In genomic region chr6:29886686-29887085, GRCh38 we compare ENCODE assay signal across 10 cellular contexts. TPM values are rescaled to one million over a fixed set of nuclear protein-coding genes. Genes with fewer than 3 reads are reported as not detected.
DNase-seq lines count a peak whose midpoint lies in the region; ATAC-seq and TF ChIP-seq lines count a peak whose summit lies in the region.
"Had no signal": no experiment of that assay in that cellular context is flagged by ENCODE, and none has a peak within 500 bp of the region (broad histone marks: within the 10 kb centered on the region; RNA-seq: fewer than 3 reads in every experiment).

No MANE protein-coding gene starts in this region.

- TF ChIP-seq EP300 in SK-N-SH (IDR thresholded peaks at IDR 0.05; ENCODE audit: borderline replicate concordance in 1 of 2, low read depth in 1 of 2, low read length in 1 of 2), result no peak

- H3K27ac Mint-ChIP-seq in activated naive CD4-positive, alpha-beta T cell treated with anti-CD3 and anti-CD28 coated beads, Interleukin-2, amount 10 ng/mL, durations not matched to agents 7 days and 5 days, result peak overlapping the region; percentile 90
- H3K27ac Mint-ChIP-seq in activated naive CD4-positive, alpha-beta T cell treated with anti-CD3 and anti-CD28 coated beads, Interleukin-2, amount 50 U/mL, for 72 hours, result peak overlapping the region in 1 of 2 donors; percentile 88
- H3K27ac Mint-ChIP-seq in activated CD4-positive, alpha-beta memory T cell treated with anti-CD3 and anti-CD28 coated beads for 36 hours, result no peak overlapping the region
- peak overlapping the region in 1 of 2 donors; percentile 96 for H3K27ac Mint-ChIP-seq in stimulated activated naive CD8-positive, alpha-beta T cell treated with anti-CD3 and anti-CD28 coated beads, Interleukin-15, amount 100 ng/mL, for 72 hours

- H3K27me3 ChIP-seq in SK-N-SH (ENCODE audit: insufficient read depth), result no peaks in the 10 kb centered on the region

- peaks cover 29% of the 10 kb centered on the region for H3K4me1 Mint-ChIP-seq in activated naive CD4-positive, alpha-beta T cell treated with anti-CD3 and anti-CD28 coated beads, Interleukin-2, amount 10 ng/mL, durations not matched to agents 7 days and 5 days
- peaks cover 13% of the 10 kb centered on the region for H3K4me1 Mint-ChIP-seq in activated CD4-positive, alpha-beta memory T cell treated with anti-CD3 and anti-CD28 coated beads for 36 hours (ENCODE audit: low read depth)
- peaks cover 19% of the 10 kb centered on the region for H3K4me1 Mint-ChIP-seq in stimulated activated naive CD8-positive, alpha-beta T cell treated with anti-CD3 and anti-CD28 coated beads, Interleukin-15, amount 100 ng/mL, for 72 hours

- no peak overlapping the region for H3K9ac ChIP-seq in SK-N-SH

- peaks cover 17% of the 10 kb centered on the region for H3K36me3 Mint-ChIP-seq in activated naive CD4-positive, alpha-beta T cell treated with anti-CD3 and anti-CD28 coated beads, Interleukin-2, amount 10 ng/mL, durations not matched to agents 7 days and 5 days
- H3K36me3 Mint-ChIP-seq in activated naive CD4-positive, alpha-beta T cell treated with anti-CD3 and anti-CD28 coated beads, Interleukin-2, amount 50 U/mL, for 72 hours, result peaks cover 5 to 24% of the 10 kb centered on the region in 2 donors
- H3K36me3 Mint-ChIP-seq in activated CD4-positive, alpha-beta memory T cell treated with anti-CD3 and anti-CD28 coated beads for 36 hours, result peaks cover 9% of the 10 kb centered on the region

- H3K27me3 Mint-ChIP-seq in activated naive CD4-positive, alpha-beta T cell treated with anti-CD3 and anti-CD28 coated beads, Interleukin-2, amount 10 ng/mL, durations not matched to agents 7 days and 5 days, result peaks cover 55% of the 10 kb centered on the region
- no peaks in the 10 kb centered on the region for H3K27me3 Mint-ChIP-seq in activated CD4-positive, alpha-beta memory T cell treated with anti-CD3 and anti-CD28 coated beads for 36 hours
- H3K27me3 Mint-ChIP-seq in stimulated activated naive CD8-positive, alpha-beta T cell treated with anti-CD3 and anti-CD28 coated beads, Interleukin-15, amount 100 ng/mL, for 72 hours, result no peaks in the 10 kb centered on the region

- no peaks in the 10 kb centered on the region; a peak in 1 of 4 replicates for H3K4me1 ChIP-seq in SK-N-SH (ENCODE audit: control insufficient read depth in 1 of 2, insufficient read depth in 2 of 2, low read depth in 1 of 2, low read length in 1 of 2)

- POLR2A ChIA-PET in activated CD4-positive, alpha-beta memory T cell treated with anti-CD3 and anti-CD28 coated beads for 36 hours (lab: Charles Lee), result no interaction called here
- POLR2A ChIA-PET in SK-N-SH (lab: Yijun Ruan, JAX), result no interaction called here

- H3F3A ChIP-seq in SK-N-SH (replicated peaks; ENCODE audit: insufficient read depth), result no peaks in the 10 kb centered on the region

- CTCF ChIA-PET in activated naive CD4-positive, alpha-beta T cell treated with anti-CD3 and anti-CD28 coated beads, Interleukin-2, amount 10 ng/mL, durations not matched to agents 7 days and 5 days (lab: Charles Lee), result no interaction called here
- CTCF ChIA-PET in activated CD4-positive, alpha-beta memory T cell treated with anti-CD3 and anti-CD28 coated beads for 36 hours (lab: Charles Lee), result no interaction called here
- CTCF ChIA-PET in SK-N-SH (lab: Yijun Ruan, JAX), result no interaction called here

- no peaks in the 10 kb centered on the region for H3K79me2 ChIP-seq in SK-N-SH (ENCODE audit: insufficient read depth)

- no peaks in the 10 kb centered on the region for H3K9me2 ChIP-seq in SK-N-SH

- H3K9me3 Mint-ChIP-seq in activated naive CD4-positive, alpha-beta T cell treated with anti-CD3 and anti-CD28 coated beads, Interleukin-2, amount 10 ng/mL, durations not matched to agents 7 days and 5 days, result peaks cover 9% of the 10 kb centered on the region
- peaks cover 0 to 9% of the 10 kb centered on the region in 2 donors for H3K9me3 Mint-ChIP-seq in activated naive CD4-positive, alpha-beta T cell treated with anti-CD3 and anti-CD28 coated beads, Interleukin-2, amount 50 U/mL, for 72 hours
- peaks cover 6% of the 10 kb centered on the region for H3K9me3 Mint-ChIP-seq in activated CD4-positive, alpha-beta memory T cell treated with anti-CD3 and anti-CD28 coated beads for 36 hours
- peaks cover 0 to 11% of the 10 kb centered on the region in 2 donors for H3K9me3 Mint-ChIP-seq in stimulated activated naive CD8-positive, alpha-beta T cell treated with anti-CD3 and anti-CD28 coated beads, Interleukin-15, amount 100 ng/mL, for 72 hours

- no peaks in the 10 kb centered on the region for H3K9me3 ChIP-seq in SK-N-SH

- no peak overlapping the region for H3K27ac ChIP-seq in SK-N-SH (ENCODE audit: low read depth in 2 of 2, low read length in 1 of 2)

- 43% methylated on average over 5 of the region's 5 CpGs for WGBS in SK-N-SH (ENCODE audit: low lambda C conversion rate)

- TF ChIP-seq RAD21 in SK-N-SH (IDR thresholded peaks at IDR 0.05; ENCODE audit: low read length), result no peak

- H3K4me2 ChIP-seq in SK-N-SH, result no peak overlapping the region

- no peaks in the 10 kb centered on the region for H4K20me1 ChIP-seq in SK-N-SH (ENCODE audit: insufficient read depth)

- no peak for DNase-seq in activated naive CD4-positive, alpha-beta T cell treated with anti-CD3 and anti-CD28 coated beads, Interleukin-2, amount 10 ng/mL, durations not matched to agents 7 days and 5 days
- no peak for DNase-seq in activated naive CD4-positive, alpha-beta T cell treated with anti-CD3 and anti-CD28 coated beads, Interleukin-2, amount 50 U/mL, for 72 hours (ENCODE audit: low spot score in 2 of 2)
- no peak for DNase-seq in activated CD4-positive, alpha-beta memory T cell treated with anti-CD3 and anti-CD28 coated beads for 36 hours
- peak; percentile 25 for DNase-seq in kidney tubule cell (ENCODE audit: low spot score)
- no peak for DNase-seq in stimulated activated naive CD8-positive, alpha-beta T cell treated with anti-CD3 and anti-CD28 coated beads, Interleukin-15, amount 100 ng/mL, for 72 hours
- no peak for DNase-seq in SK-N-SH
- no peak for DNase-seq in stimulated activated CD4-positive, alpha-beta T cell treated with anti-CD3 and anti-CD28 coated beads, Interleukin-4, amount 100 ng/mL, for 4 hours
- DNase-seq: NCI-H510A had no signal

- no peak overlapping the region for H3K4me3 ChIP-seq in SK-N-SH (ENCODE audit: low read depth in 2 of 2, low read length in 1 of 2)

- no peak for TF ChIP-seq CTCF in SK-N-SH (IDR thresholded peaks at IDR 0.05)

- H3K36me3 ChIP-seq in SK-N-SH (replicated peaks in 1 of 2; ENCODE audit: control insufficient read depth in 1 of 2, insufficient read depth in 2 of 2, low read length in 1 of 2), result no peaks in the 10 kb centered on the region

- no peak overlapping the region for H2AFZ ChIP-seq in SK-N-SH (ENCODE audit: low read depth)

- H3K4me3 Mint-ChIP-seq in activated naive CD4-positive, alpha-beta T cell treated with anti-CD3 and anti-CD28 coated beads, Interleukin-2, amount 10 ng/mL, durations not matched to agents 7 days and 5 days, result peak overlapping the region; percentile 83
- H3K4me3 Mint-ChIP-seq in activated CD4-positive, alpha-beta memory T cell treated with anti-CD3 and anti-CD28 coated beads for 36 hours, result peak overlapping the region; percentile 81
- H3K4me3 Mint-ChIP-seq in stimulated activated naive CD8-positive, alpha-beta T cell treated with anti-CD3 and anti-CD28 coated beads, Interleukin-15, amount 100 ng/mL, for 72 hours, result peak overlapping the region; percentile 9 to 91

- no peak for ATAC-seq in activated naive CD4-positive, alpha-beta T cell treated with anti-CD3 and anti-CD28 coated beads, Interleukin-2, amount 50 U/mL, for 72 hours
- no peak for ATAC-seq in stimulated activated naive CD8-positive, alpha-beta T cell treated with anti-CD3 and anti-CD28 coated beads, Interleukin-15, amount 100 ng/mL, for 72 hours
- no peak for ATAC-seq in HG03025 (IDR thresholded peaks at IDR 0.05; ENCODE audit: low FRiP score, unreplicated experiment)

- intact Hi-C loops in activated CD4-positive, alpha-beta memory T cell treated with anti-CD3 and anti-CD28 coated beads for 36 hours (cut with micrococcal nuclease), result loop anchor here (1.0 kb wide), 1 partner anchor 55 kb away; no protein-coding TSS in a partner anchor

TF ChIP-seq in SK-N-SH, 30 proteins besides CTCF, POLR2A, EP300 and RAD21 (continues in another document):
- TF ChIP-seq POLR2AphosphoS5 (IDR thresholded peaks at IDR 0.05; ENCODE audit: low read depth, low read length) (no peak), PBX3 (IDR thresholded peaks at IDR 0.05) (no peak), TCF12 (IDR thresholded peaks at IDR 0.05) (no peak), GABPA (IDR thresholded peaks at IDR 0.05; ENCODE audit: low read depth) (no peak), NFIC (IDR thresholded peaks at IDR 0.05; ENCODE audit: borderline replicate concordance) (no peak), TEAD4 (IDR thresholded peaks at IDR 0.05; ENCODE audit: borderline replicate concordance, insufficient read depth) (no peak), FOXJ3 (CRISPR knock-in tag; IDR thresholded peaks at IDR 0.05) (no peak), SIN3A (IDR thresholded peaks at IDR 0.05; ENCODE audit: borderline replicate concordance, low read depth, low read length) (no peak), FOXM1 (IDR thresholded peaks at IDR 0.05; ENCODE audit: low read depth) (no peak)

RNA-seq across cellular contexts. Expression of gene HLA-A, which starts 55.6 kb away (rescaled TPM):
- total RNA-seq in activated naive CD4-positive, alpha-beta T cell treated with anti-CD3 and anti-CD28 coated beads, Interleukin-2, amount 50 U/mL, for 72 hours, result 1,000 to 10,000 TPM; 1,088 to 2,034 TPM
- 1,000 to 10,000 TPM; 1,413 to 1,470 TPM for total RNA-seq in activated CD4-positive, alpha-beta memory T cell treated with anti-CD3 and anti-CD28 coated beads for 36 hours
- 250 and 312 TPM in 2 replicates for polyA plus RNA-seq in SK-N-SH (2012; rRNA removed)
- 125 and 181 TPM in 2 replicates for polyA plus RNA-seq in SK-N-SH (2012; cell fraction: cytosol; rRNA removed)
- polyA plus RNA-seq in SK-N-SH (2012; cell fraction: nucleus; rRNA removed), result 255 and 289 TPM in 2 replicates

RNA-seq across cellular contexts. Expression of gene HLA-G, which starts 59.1 kb away (rescaled TPM):
- under 1 TPM in 1 of 2 donors, not detected in 1; 0.91 TPM for total RNA-seq in activated naive CD4-positive, alpha-beta T cell treated with anti-CD3 and anti-CD28 coated beads, Interleukin-2, amount 50 U/mL, for 72 hours
- under 1 TPM; 0.19 to 0.38 TPM for total RNA-seq in activated CD4-positive, alpha-beta memory T cell treated with anti-CD3 and anti-CD28 coated beads for 36 hours
- polyA plus RNA-seq in SK-N-SH (2012; rRNA removed), result not detected in 2 replicates
- polyA plus RNA-seq in SK-N-SH (2012; cell fraction: cytosol; rRNA removed), result not detected in 2 replicates
- polyA plus RNA-seq in SK-N-SH (2012; cell fraction: nucleus; rRNA removed), result not detected in 2 replicates
- total RNA-seq: M059J had no signal
